Comparison of ENCODE assay signal across 12 cellular contexts in the genomic region with DNA sequence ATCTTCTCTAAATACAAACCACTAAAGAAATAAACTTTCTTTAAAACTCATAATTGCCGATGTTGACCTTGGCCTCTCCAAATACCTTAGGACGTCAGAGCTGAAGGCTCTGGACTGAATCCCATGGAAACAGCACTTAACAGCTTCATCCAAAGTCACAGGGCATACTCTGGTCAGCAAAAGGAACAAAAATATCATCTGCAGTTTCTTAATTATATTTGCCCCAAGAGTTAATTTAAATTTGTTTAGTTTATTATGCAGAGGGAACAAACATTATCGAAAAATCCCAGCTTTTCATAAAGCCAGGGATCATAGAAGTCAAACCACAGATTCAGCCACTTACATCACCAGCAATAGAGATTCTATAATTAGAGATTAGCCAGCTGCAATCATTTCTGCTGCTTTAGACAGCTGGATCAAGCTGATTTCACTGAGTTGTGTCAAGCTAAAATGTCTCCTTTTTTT. TPM values are rescaled to one million over a fixed set of nuclear protein-coding genes. Genes with fewer than 3 reads are reported as not detected.
A peak's percentile ranks its signal among the peaks of the same experiment; 100 is the strongest.
DNase-seq lines count a peak whose midpoint lies in the region; ATAC-seq and TF ChIP-seq lines count a peak whose summit lies in the region.
"Had no signal": no experiment of that assay in that cellular context is flagged by ENCODE, and none has a peak within 500 bp of the region (broad histone marks: within the 10 kb centered on the region; RNA-seq: fewer than 3 reads in every experiment).

No MANE protein-coding gene starts in this region.

- intact Hi-C loops in left ventricle myocardium superior (cut with micrococcal nuclease), result no loop called here
- intact Hi-C loops in sciatic nerve (cut with DNase I), result no loop called here

- no peak for TF ChIP-seq CTCF in AG10803 (conservative IDR thresholded peaks at IDR 0.05; ENCODE audit: low read length)
- TF ChIP-seq CTCF in brain microvascular endothelial cell (IDR thresholded peaks at IDR 0.05; ENCODE audit: low read depth, low read length, missing control alignments), result no peak

- ATAC-seq in left ventricle myocardium superior (peak; percentile 89), sciatic nerve (peak; percentile 85), GM21723 (IDR thresholded peaks at IDR 0.05; ENCODE audit: unreplicated experiment) (no peak)
- ATAC-seq: activated CD8-positive, alpha-beta memory T cell treated with anti-CD3 and anti-CD28 coated beads, Interleukin-2, amount 10 ng/mL, durations not matched to agents 7 days and 5 days; naive thymus-derived CD8-positive, alpha-beta T cell had no signal

- peak overlapping the region; percentile 16 for H3K27ac ChIP-seq in brain microvascular endothelial cell

- no peaks in the 10 kb centered on the region for H3K36me3 ChIP-seq in brain microvascular endothelial cell (replicated peaks)

- in situ Hi-C loops in brain microvascular endothelial cell (cut with HindIII; ENCODE audit: low pct_ligation_motif_present, low sequenced_read_pairs), result no loop called here

- H3K27me3 ChIP-seq in brain microvascular endothelial cell (replicated peaks), result no peaks in the 10 kb centered on the region

- H3K4me3 ChIP-seq in AG10803 (ENCODE audit: low read length), result no peak overlapping the region
- no peak overlapping the region for H3K4me3 ChIP-seq in brain microvascular endothelial cell (ENCODE audit: low read depth, low read length)

- DNase-seq in AG10803 (ENCODE audit: low read depth), result peak; percentile 30
- peak; percentile 44 for DNase-seq in brain microvascular endothelial cell
- no peak for DNase-seq in left ventricle myocardium superior
- no peak for DNase-seq in sciatic nerve (ENCODE audit: low spot score)
- DNase-seq in NCI-H2081 (lab: John Stamatoyannopoulos, UW), result no peak
- DNase-seq in cerebellar nuclear complex (lab: John Stamatoyannopoulos, UW), result no peak
- no peak for DNase-seq in SW480 (ENCODE audit: low spot score)
- DNase-seq: activated CD8-positive, alpha-beta memory T cell treated with anti-CD3 and anti-CD28 coated beads, Interleukin-2, amount 10 ng/mL, durations not matched to agents 7 days and 5 days; DMS 273 treated with DMSO at 0.1 percent for 48 hours; naive thymus-derived CD8-positive, alpha-beta T cell; NCI-H1048 had no signal

RNA-seq across cellular contexts. Expression of a gene that starts 20.5 kb away (rescaled TPM):
- total RNA-seq in left ventricle myocardium superior (5.4 TPM), sciatic nerve (25.0 TPM)
- total RNA-seq: activated CD8-positive, alpha-beta memory T cell treated with anti-CD3 and anti-CD28 coated beads, Interleukin-2, amount 10 ng/mL, durations not matched to agents 7 days and 5 days; naive thymus-derived CD8-positive, alpha-beta T cell had no signal

Comparison
In these comparisons a context has a peak if more than half of its experiments do, and no peak if none do; other contexts are left out.
1. DNase-seq: peak in AG10803 (single experiment) and brain microvascular endothelial cell (single experiment); none in left ventricle myocardium superior (single experiment), sciatic nerve (single experiment), NCI-H2081 (0 of 2), cerebellar nuclear complex (0 of 2) and SW480 (single experiment).